Comparison of ENCODE assay signal across 17 cellular contexts in genomic region chr2:202669841-202670240, GRCh38. TPM values are rescaled to one million over a fixed set of nuclear protein-coding genes. Genes with fewer than 3 reads are reported as not detected.
A peak's percentile ranks its signal among the peaks of the same experiment; 100 is the strongest.
DNase-seq lines count a peak whose midpoint lies in the region; ATAC-seq and FAIRE-seq lines count a peak whose summit lies in the region.
"Had no signal": no experiment of that assay in that cellular context is flagged by ENCODE, and none has a peak within 500 bp of the region (broad histone marks: within the 10 kb centered on the region; RNA-seq: fewer than 3 reads in every experiment).

No MANE protein-coding gene starts in this region.

- H3K27ac ChIP-seq in CD8-positive, alpha-beta memory T cell (ENCODE audit: low read depth, low read length): no peak overlapping the region
- H3K27ac ChIP-seq: breast epithelium, SJSA1 had no signal

- peak overlapping the region in 3 of 7 donors; percentile 18 to 30 (median 24) for H3K4me3 Mint-ChIP-seq in CD8-positive, alpha-beta memory T cell
- H3K4me3 Mint-ChIP-seq in T-helper 17 cell: peak overlapping the region; percentile 49
- H3K4me3 Mint-ChIP-seq: effector memory CD8-positive, alpha-beta T cell had no signal

- peak; percentile 92 for FAIRE-seq in GM19239 (lab: Jason Lieb, UNC)
- FAIRE-seq: islet of Langerhans had no signal

- peaks cover 82% of the 10 kb centered on the region for H3K4me1 ChIP-seq in CD8-positive, alpha-beta memory T cell (ENCODE audit: insufficient read depth, low read length)
- H3K4me1 ChIP-seq: breast epithelium, SJSA1 had no signal

- peak overlapping the region in 3 of 8 donors; percentile 21 to 82 (median 76) for H3K27ac Mint-ChIP-seq in CD8-positive, alpha-beta memory T cell
- H3K27ac Mint-ChIP-seq in T-helper 17 cell: peak overlapping the region; percentile 37
- H3K27ac Mint-ChIP-seq: effector memory CD8-positive, alpha-beta T cell had no signal

- peak in 2 of 5 donors; percentile 5 to 49 for DNase-seq in CD8-positive, alpha-beta memory T cell
- DNase-seq in GM19239 (ENCODE audit: insufficient read length, low spot score): no peak
- DNase-seq in T-helper 17 cell: no peak
- peak; percentile 25 for DNase-seq in iris pigment epithelial cell (ENCODE audit: low read depth)
- DNase-seq in cardiac septum (ENCODE audit: low spot score): no peak
- DNase-seq in MG63: no peak
- DNase-seq: effector memory CD8-positive, alpha-beta T cell; foreskin melanocyte; NCI-H1105; NCI-H226; nucleus accumbens; substantia nigra had no signal

- no peaks in the 10 kb centered on the region for H3K36me3 ChIP-seq in CD8-positive, alpha-beta memory T cell (ENCODE audit: insufficient read depth, low read length)
- H3K36me3 ChIP-seq in MG63: no peaks in the 10 kb centered on the region
- H3K36me3 ChIP-seq: breast epithelium, SJSA1 had no signal

- ATAC-seq in T-helper 17 cell (peak; percentile 30), GM21825 (IDR thresholded peaks at IDR 0.05; ENCODE audit: unreplicated experiment) (no peak), GM18907 (IDR thresholded peaks at IDR 0.05; ENCODE audit: unreplicated experiment) (no peak)
- ATAC-seq: effector memory CD8-positive, alpha-beta T cell had no signal

- H3K27me3 Mint-ChIP-seq in CD8-positive, alpha-beta memory T cell: peaks cover 0 to 1% of the 10 kb centered on the region in 2 donors
- H3K27me3 Mint-ChIP-seq in T-helper 17 cell: no peaks in the 10 kb centered on the region
- H3K27me3 Mint-ChIP-seq: effector memory CD8-positive, alpha-beta T cell had no signal

- no peaks in the 10 kb centered on the region for H3K9me3 ChIP-seq in CD8-positive, alpha-beta memory T cell (ENCODE audit: low read length)
- H3K9me3 ChIP-seq in T-helper 17 cell (ENCODE audit: control insufficient read depth, low read length, poor library complexity, severe bottlenecking) (no peaks in the 10 kb centered on the region), MG63 (no peaks in the 10 kb centered on the region)
- H3K9me3 ChIP-seq: breast epithelium, SJSA1 had no signal

- H3K9me3 Mint-ChIP-seq in CD8-positive, alpha-beta memory T cell: no peaks in the 10 kb centered on the region
- H3K9me3 Mint-ChIP-seq: effector memory CD8-positive, alpha-beta T cell had no signal

- peaks cover 53 to 83% (median 68%) of the 10 kb centered on the region in 3 donors for H3K4me1 Mint-ChIP-seq in CD8-positive, alpha-beta memory T cell
- peaks cover 39% of the 10 kb centered on the region for H3K4me1 Mint-ChIP-seq in T-helper 17 cell

- peak overlapping the region; percentile 27 for H3K4me3 ChIP-seq in CD8-positive, alpha-beta memory T cell (ENCODE audit: low read length)
- H3K4me3 ChIP-seq in MG63: no peak overlapping the region
- H3K4me3 ChIP-seq: breast epithelium, SJSA1 had no signal

- intact Hi-C loops in cardiac septum (cut with DNase I): no loop called here

- POLR2A ChIA-PET in CD8-positive, alpha-beta memory T cell (lab: Charles Lee): interaction anchor here (1.5 kb wide), 1 partner anchor 35 kb away, joined by 9 read pairs; the partner anchor contains the start of gene FAM117B

- H3K36me3 Mint-ChIP-seq in CD8-positive, alpha-beta memory T cell: peaks cover 0 to 7% (median 3%) of the 10 kb centered on the region in 3 donors
- peaks cover 2% of the 10 kb centered on the region for H3K36me3 Mint-ChIP-seq in T-helper 17 cell (ENCODE audit: low read depth)

- no peaks in the 10 kb centered on the region for H3K27me3 ChIP-seq in CD8-positive, alpha-beta memory T cell (ENCODE audit: insufficient read depth, low read length, poor library complexity, severe bottlenecking)
- H3K27me3 ChIP-seq in MG63: no peaks in the 10 kb centered on the region
- H3K27me3 ChIP-seq: breast epithelium, SJSA1 had no signal

- CTCF ChIA-PET in CD8-positive, alpha-beta memory T cell (lab: Charles Lee): no interaction called here

RNA-seq across cellular contexts. Expression of gene FAM117B, which starts 35.1 kb away (rescaled TPM):
- 1 to 10 TPM; 5.9 to 6.4 TPM for total RNA-seq in CD8-positive, alpha-beta memory T cell
- polyA plus RNA-seq in CD8-positive, alpha-beta memory T cell: 8.0 TPM
- total RNA-seq in T-helper 17 cell (10 to 100 TPM; 20.1 to 22.8 TPM), cardiac septum (1.2 TPM)
- total RNA-seq in MG63 (2014; rRNA removed; shearing (Covaris generic); ENCODE audit: low replicate concordance): 0.40 and 1.2 TPM in 2 replicates
